Comparison of ENCODE assay signal across 1 cellular context in the genomic region with DNA sequence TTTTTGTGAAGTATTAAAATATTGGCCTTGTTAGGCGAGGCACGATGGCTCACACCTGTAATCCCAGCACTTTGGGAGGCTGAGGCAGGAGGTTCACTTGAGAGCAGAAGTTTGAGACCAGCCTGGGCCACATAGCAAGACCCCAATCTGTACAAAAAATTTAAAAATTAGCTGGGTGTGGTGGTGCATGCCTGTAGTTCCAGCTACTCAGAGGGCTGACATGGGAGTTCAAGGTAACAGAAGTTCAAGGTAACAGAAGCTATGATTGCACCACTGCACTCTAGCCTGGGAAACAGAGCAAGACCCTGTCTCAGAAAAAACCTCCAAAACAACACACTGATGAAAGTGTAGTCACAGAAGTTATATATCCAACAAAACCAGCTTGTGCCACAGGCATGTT.
A peak's percentile ranks its signal among the peaks of the same experiment; 100 is the strongest.
TF ChIP-seq lines count a peak whose summit lies in the region.

No MANE protein-coding gene starts in this region.

TF ChIP-seq in HepG2, 621 proteins besides CTCF, POLR2A, EP300 and RAD21 (continued from another document and continues in another):
- TF ChIP-seq, protein P1, sequence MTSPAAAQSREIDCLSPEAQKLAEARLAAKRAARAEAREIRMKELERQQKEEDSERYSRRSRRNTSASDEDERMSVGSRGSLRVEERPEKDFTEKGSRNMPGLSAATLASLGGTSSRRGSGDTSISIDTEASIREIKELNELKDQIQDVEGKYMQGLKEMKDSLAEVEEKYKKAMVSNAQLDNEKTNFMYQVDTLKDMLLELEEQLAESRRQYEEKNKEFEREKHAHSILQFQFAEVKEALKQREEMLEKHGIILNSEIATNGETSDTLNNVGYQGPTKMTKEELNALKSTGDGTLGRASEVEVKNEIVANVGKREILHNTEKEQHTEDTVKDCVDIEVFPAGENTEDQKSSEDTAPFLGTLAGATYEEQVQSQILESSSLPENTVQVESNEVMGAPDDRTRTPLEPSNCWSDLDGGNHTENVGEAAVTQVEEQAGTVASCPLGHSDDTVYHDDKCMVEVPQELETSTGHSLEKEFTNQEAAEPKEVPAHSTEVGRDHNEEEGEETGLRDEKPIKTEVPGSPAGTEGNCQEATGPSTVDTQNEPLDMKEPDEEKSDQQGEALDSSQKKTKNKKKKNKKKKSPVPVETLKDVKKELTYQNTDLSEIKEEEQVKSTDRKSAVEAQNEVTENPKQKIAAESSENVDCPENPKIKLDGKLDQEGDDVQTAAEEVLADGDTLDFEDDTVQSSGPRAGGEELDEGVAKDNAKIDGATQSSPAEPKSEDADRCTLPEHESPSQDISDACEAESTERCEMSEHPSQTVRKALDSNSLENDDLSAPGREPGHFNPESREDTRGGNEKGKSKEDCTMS (CRISPR knock-in tag; conservative IDR thresholded peaks at IDR 0.05) = no peak
- TF ChIP-seq, protein P2, sequence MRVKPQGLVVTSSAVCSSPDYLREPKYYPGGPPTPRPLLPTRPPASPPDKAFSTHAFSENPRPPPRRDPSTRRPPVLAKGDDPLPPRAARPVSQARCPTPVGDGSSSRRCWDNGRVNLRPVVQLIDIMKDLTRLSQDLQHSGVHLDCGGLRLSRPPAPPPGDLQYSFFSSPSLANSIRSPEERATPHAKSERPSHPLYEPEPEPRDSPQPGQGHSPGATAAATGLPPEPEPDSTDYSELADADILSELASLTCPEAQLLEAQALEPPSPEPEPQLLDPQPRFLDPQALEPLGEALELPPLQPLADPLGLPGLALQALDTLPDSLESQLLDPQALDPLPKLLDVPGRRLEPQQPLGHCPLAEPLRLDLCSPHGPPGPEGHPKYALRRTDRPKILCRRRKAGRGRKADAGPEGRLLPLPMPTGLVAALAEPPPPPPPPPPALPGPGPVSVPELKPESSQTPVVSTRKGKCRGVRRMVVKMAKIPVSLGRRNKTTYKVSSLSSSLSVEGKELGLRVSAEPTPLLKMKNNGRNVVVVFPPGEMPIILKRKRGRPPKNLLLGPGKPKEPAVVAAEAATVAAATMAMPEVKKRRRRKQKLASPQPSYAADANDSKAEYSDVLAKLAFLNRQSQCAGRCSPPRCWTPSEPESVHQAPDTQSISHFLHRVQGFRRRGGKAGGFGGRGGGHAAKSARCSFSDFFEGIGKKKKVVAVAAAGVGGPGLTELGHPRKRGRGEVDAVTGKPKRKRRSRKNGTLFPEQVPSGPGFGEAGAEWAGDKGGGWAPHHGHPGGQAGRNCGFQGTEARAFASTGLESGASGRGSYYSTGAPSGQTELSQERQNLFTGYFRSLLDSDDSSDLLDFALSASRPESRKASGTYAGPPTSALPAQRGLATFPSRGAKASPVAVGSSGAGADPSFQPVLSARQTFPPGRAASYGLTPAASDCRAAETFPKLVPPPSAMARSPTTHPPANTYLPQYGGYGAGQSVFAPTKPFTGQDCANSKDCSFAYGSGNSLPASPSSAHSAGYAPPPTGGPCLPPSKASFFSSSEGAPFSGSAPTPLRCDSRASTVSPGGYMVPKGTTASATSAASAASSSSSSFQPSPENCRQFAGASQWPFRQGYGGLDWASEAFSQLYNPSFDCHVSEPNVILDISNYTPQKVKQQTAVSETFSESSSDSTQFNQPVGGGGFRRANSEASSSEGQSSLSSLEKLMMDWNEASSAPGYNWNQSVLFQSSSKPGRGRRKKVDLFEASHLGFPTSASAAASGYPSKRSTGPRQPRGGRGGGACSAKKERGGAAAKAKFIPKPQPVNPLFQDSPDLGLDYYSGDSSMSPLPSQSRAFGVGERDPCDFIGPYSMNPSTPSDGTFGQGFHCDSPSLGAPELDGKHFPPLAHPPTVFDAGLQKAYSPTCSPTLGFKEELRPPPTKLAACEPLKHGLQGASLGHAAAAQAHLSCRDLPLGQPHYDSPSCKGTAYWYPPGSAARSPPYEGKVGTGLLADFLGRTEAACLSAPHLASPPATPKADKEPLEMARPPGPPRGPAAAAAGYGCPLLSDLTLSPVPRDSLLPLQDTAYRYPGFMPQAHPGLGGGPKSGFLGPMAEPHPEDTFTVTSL (CRISPR knock-in tag; IDR thresholded peaks at IDR 0.05; ENCODE audit: borderline replicate concordance) = peak; percentile 40; the same call in 1 of the 2 replicates
- TF ChIP-seq, protein P3, sequence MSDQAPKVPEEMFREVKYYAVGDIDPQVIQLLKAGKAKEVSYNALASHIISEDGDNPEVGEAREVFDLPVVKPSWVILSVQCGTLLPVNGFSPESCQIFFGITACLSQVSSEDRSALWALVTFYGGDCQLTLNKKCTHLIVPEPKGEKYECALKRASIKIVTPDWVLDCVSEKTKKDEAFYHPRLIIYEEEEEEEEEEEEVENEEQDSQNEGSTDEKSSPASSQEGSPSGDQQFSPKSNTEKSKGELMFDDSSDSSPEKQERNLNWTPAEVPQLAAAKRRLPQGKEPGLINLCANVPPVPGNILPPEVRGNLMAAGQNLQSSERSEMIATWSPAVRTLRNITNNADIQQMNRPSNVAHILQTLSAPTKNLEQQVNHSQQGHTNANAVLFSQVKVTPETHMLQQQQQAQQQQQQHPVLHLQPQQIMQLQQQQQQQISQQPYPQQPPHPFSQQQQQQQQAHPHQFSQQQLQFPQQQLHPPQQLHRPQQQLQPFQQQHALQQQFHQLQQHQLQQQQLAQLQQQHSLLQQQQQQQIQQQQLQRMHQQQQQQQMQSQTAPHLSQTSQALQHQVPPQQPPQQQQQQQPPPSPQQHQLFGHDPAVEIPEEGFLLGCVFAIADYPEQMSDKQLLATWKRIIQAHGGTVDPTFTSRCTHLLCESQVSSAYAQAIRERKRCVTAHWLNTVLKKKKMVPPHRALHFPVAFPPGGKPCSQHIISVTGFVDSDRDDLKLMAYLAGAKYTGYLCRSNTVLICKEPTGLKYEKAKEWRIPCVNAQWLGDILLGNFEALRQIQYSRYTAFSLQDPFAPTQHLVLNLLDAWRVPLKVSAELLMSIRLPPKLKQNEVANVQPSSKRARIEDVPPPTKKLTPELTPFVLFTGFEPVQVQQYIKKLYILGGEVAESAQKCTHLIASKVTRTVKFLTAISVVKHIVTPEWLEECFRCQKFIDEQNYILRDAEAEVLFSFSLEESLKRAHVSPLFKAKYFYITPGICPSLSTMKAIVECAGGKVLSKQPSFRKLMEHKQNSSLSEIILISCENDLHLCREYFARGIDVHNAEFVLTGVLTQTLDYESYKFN (CRISPR knock-in tag; conservative IDR thresholded peaks at IDR 0.05) = peak; percentile 60
- TF ChIP-seq SOX6 (IDR thresholded peaks at IDR 0.05) (no peak), SOX6 (CRISPR knock-in tag; IDR thresholded peaks at IDR 0.05) (peak; percentile 40; the same call in 1 of the 2 replicates), ZNF788 (CRISPR knock-in tag; IDR thresholded peaks at IDR 0.05; ENCODE audit: borderline replicate concordance) (peak; percentile 68; the same call in 1 of the 2 replicates), HNF4G (IDR thresholded peaks at IDR 0.05; ENCODE audit: borderline replicate concordance, low read depth, low read length) (0 out of 2 replicates have a peak, but pooled peaks have one; percentile 9), HNF4G (CRISPR knock-in tag; IDR thresholded peaks at IDR 0.05; ENCODE audit: borderline replicate concordance, low read depth) (no peak), HNF4A (CRISPR knock-in tag; IDR thresholded peaks at IDR 0.05) (peak; percentile 76), SOX13 (IDR thresholded peaks at IDR 0.05) (no peak), SOX13 (CRISPR knock-in tag; conservative IDR thresholded peaks at IDR 0.05 in 1 of 2, IDR thresholded peaks at IDR 0.05 in 1 of 2) (peak in 1 of 2 experiments; percentile 27; a peak in 1 of 4 replicates), ERF (CRISPR knock-in tag; IDR thresholded peaks at IDR 0.05) (0 out of 2 replicates have a peak, but pooled peaks have one; percentile 26), HMG20A (CRISPR knock-in tag; IDR thresholded peaks at IDR 0.05; ENCODE audit: borderline replicate concordance) (peak; percentile 55; the same call in 1 of the 2 replicates), SRY (CRISPR knock-in tag; IDR thresholded peaks at IDR 0.05) (no peak), NR2C2 (CRISPR knock-in tag; IDR thresholded peaks at IDR 0.05; ENCODE audit: borderline replicate concordance) (peak; percentile 72), TBL1XR1 (IDR thresholded peaks at IDR 0.05; ENCODE audit: borderline replicate concordance, low read length, partially characterized antibody) (peak; percentile 45), MIER3 (CRISPR knock-in tag; IDR thresholded peaks at IDR 0.05; ENCODE audit: borderline replicate concordance) (0 out of 2 replicates have a peak, but pooled peaks have one; percentile 18), RXRA (CRISPR knock-in tag; IDR thresholded peaks at IDR 0.05) (peak; percentile 31; the same call in 1 of the 2 replicates), TCF12 (IDR thresholded peaks at IDR 0.05) (no peak), TCF12 (CRISPR knock-in tag; IDR thresholded peaks at IDR 0.05) (0 out of 2 replicates have a peak, but pooled peaks have one; percentile 36), ELF3 (CRISPR knock-in tag; IDR thresholded peaks at IDR 0.05) (0 out of 2 replicates have a peak, but pooled peaks have one; percentile 31), TBX2 (CRISPR knock-in tag; IDR thresholded peaks at IDR 0.05; ENCODE audit: borderline replicate concordance) (peak; percentile 46; the same call in 1 of the 2 replicates), HDAC2 (CRISPR knock-in tag; IDR thresholded peaks at IDR 0.05) (0 out of 2 replicates have a peak, but pooled peaks have one; percentile 35), ZNF331 (CRISPR knock-in tag; IDR thresholded peaks at IDR 0.05) (peak; percentile 62), GATAD2A (CRISPR knock-in tag; IDR thresholded peaks at IDR 0.05) (peak; percentile 47; the same call in 1 of the 2 replicates), SALL1 (CRISPR knock-in tag; IDR thresholded peaks at IDR 0.05) (0 out of 2 replicates have a peak, but pooled peaks have one; percentile 37), REPIN1 (CRISPR knock-in tag; IDR thresholded peaks at IDR 0.05; ENCODE audit: borderline replicate concordance, low read depth) (no peak), BCL6 (CRISPR knock-in tag; IDR thresholded peaks at IDR 0.05) (peak; percentile 63)
- TF ChIP-seq, protein P4, sequence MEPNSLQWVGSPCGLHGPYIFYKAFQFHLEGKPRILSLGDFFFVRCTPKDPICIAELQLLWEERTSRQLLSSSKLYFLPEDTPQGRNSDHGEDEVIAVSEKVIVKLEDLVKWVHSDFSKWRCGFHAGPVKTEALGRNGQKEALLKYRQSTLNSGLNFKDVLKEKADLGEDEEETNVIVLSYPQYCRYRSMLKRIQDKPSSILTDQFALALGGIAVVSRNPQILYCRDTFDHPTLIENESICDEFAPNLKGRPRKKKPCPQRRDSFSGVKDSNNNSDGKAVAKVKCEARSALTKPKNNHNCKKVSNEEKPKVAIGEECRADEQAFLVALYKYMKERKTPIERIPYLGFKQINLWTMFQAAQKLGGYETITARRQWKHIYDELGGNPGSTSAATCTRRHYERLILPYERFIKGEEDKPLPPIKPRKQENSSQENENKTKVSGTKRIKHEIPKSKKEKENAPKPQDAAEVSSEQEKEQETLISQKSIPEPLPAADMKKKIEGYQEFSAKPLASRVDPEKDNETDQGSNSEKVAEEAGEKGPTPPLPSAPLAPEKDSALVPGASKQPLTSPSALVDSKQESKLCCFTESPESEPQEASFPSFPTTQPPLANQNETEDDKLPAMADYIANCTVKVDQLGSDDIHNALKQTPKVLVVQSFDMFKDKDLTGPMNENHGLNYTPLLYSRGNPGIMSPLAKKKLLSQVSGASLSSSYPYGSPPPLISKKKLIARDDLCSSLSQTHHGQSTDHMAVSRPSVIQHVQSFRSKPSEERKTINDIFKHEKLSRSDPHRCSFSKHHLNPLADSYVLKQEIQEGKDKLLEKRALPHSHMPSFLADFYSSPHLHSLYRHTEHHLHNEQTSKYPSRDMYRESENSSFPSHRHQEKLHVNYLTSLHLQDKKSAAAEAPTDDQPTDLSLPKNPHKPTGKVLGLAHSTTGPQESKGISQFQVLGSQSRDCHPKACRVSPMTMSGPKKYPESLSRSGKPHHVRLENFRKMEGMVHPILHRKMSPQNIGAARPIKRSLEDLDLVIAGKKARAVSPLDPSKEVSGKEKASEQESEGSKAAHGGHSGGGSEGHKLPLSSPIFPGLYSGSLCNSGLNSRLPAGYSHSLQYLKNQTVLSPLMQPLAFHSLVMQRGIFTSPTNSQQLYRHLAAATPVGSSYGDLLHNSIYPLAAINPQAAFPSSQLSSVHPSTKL (CRISPR knock-in tag; IDR thresholded peaks at IDR 0.05) = peak; percentile 67
- TF ChIP-seq, protein P5, sequence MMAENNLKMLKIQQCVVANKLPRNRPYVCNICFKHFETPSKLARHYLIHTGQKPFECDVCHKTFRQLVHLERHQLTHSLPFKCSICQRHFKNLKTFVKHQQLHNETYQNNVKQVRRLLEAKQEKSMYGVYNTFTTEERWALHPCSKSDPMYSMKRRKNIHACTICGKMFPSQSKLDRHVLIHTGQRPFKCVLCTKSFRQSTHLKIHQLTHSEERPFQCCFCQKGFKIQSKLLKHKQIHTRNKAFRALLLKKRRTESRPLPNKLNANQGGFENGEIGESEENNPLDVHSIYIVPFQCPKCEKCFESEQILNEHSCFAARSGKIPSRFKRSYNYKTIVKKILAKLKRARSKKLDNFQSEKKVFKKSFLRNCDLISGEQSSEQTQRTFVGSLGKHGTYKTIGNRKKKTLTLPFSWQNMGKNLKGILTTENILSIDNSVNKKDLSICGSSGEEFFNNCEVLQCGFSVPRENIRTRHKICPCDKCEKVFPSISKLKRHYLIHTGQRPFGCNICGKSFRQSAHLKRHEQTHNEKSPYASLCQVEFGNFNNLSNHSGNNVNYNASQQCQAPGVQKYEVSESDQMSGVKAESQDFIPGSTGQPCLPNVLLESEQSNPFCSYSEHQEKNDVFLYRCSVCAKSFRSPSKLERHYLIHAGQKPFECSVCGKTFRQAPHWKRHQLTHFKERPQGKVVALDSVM (CRISPR knock-in tag; IDR thresholded peaks at IDR 0.05) = peak; percentile 54; the same call in 1 of the 2 replicates
- TF ChIP-seq, protein P6, sequence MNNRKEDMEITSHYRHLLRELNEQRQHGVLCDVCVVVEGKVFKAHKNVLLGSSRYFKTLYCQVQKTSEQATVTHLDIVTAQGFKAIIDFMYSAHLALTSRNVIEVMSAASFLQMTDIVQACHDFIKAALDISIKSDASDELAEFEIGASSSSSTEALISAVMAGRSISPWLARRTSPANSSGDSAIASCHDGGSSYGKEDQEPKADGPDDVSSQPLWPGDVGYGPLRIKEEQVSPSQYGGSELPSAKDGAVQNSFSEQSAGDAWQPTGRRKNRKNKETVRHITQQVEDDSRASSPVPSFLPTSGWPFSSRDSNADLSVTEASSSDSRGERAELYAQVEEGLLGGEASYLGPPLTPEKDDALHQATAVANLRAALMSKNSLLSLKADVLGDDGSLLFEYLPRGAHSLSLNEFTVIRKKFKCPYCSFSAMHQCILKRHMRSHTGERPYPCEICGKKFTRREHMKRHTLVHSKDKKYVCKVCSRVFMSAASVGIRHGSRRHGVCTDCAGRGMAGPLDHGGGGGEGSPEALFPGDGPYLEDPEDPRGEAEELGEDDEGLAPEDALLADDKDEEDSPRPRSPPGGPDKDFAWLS (CRISPR knock-in tag; IDR thresholded peaks at IDR 0.05; ENCODE audit: borderline replicate concordance) = no peak
- TF ChIP-seq, protein P7, sequence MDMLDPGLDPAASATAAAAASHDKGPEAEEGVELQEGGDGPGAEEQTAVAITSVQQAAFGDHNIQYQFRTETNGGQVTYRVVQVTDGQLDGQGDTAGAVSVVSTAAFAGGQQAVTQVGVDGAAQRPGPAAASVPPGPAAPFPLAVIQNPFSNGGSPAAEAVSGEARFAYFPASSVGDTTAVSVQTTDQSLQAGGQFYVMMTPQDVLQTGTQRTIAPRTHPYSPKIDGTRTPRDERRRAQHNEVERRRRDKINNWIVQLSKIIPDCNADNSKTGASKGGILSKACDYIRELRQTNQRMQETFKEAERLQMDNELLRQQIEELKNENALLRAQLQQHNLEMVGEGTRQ (IDR thresholded peaks at IDR 0.05; ENCODE audit: low read depth, low read length) = no peak
- TF ChIP-seq, protein P7 (CRISPR knock-in tag; IDR thresholded peaks at IDR 0.05; ENCODE audit: borderline replicate concordance) = no peak
